ENCODE assay signal across 9 cellular contexts in genomic region chr11:65894034-65894591, GRCh38. TPM values are rescaled to one million over a fixed set of nuclear protein-coding genes. Genes with fewer than 3 reads are reported as not detected.
A peak's percentile ranks its signal among the peaks of the same experiment; 100 is the strongest.
DNase-seq lines count a peak whose midpoint lies in the region; ATAC-seq and TF ChIP-seq lines count a peak whose summit lies in the region.
"Had no signal": no experiment of that assay in that cellular context is flagged by ENCODE, and none has a peak within 500 bp of the region (broad histone marks: within the 10 kb centered on the region; RNA-seq: fewer than 3 reads in every experiment).

No MANE protein-coding gene starts in this region.

- H3K36me3 ChIP-seq in CD4-positive, alpha-beta memory T cell (ENCODE audit: insufficient read depth, low read length), result no peaks in the 10 kb centered on the region

- no peaks in the 10 kb centered on the region for H3K27me3 ChIP-seq in CD4-positive, alpha-beta memory T cell (ENCODE audit: insufficient read depth, low read length)

- peak overlapping the region; percentile 27 to 46 for H3K4me3 ChIP-seq in CD4-positive, alpha-beta memory T cell (ENCODE audit: low read length in 2 of 2)

- no peaks in the 10 kb centered on the region for H3K27me3 Mint-ChIP-seq in CD4-positive, alpha-beta memory T cell
- H3K27me3 Mint-ChIP-seq in MCF 10A (ENCODE audit: insufficient read depth, unreplicated experiment), result no peaks in the 10 kb centered on the region
- H3K27me3 Mint-ChIP-seq in natural killer cell (ENCODE audit: low read depth in 2 of 2), result peaks cover 0 to 2% of the 10 kb centered on the region in 2 donors

- intact Hi-C loops in CD4-positive, alpha-beta memory T cell (cut with micrococcal nuclease), result no loop called here
- intact Hi-C loops in MCF 10A (cut with micrococcal nuclease), result no loop called here
- intact Hi-C loops in natural killer cell (cut with micrococcal nuclease), result loop anchor here (5.0 kb wide), 1 partner anchor 68 kb away; the partner anchor contains the start of gene SART1

- peak overlapping the region; percentile 65 to 85 (median 82) for H3K4me3 Mint-ChIP-seq in CD4-positive, alpha-beta memory T cell
- H3K4me3 Mint-ChIP-seq in MCF 10A (ENCODE audit: unreplicated experiment) (no peak overlapping the region), natural killer cell (peak overlapping the region; percentile 88)

- H3K4me1 ChIP-seq in CD4-positive, alpha-beta memory T cell (ENCODE audit: insufficient read depth, low read length), result peaks cover 52% of the 10 kb centered on the region

- POLR2A ChIA-PET in CD4-positive, alpha-beta memory T cell (lab: Charles Lee; ENCODE audit: partially characterized antibody), result interaction anchor here (0.7 to 17.4 kb wide), 9 partner anchors 10 to 222 kb away, joined by 3 to 435 read pairs (median 6); partner anchors contain the start of genes C11orf68, CFL1, DRAP1 and KAT5
- POLR2A ChIA-PET in MCF 10A (lab: Yijun Ruan, JAX), result interaction anchor here (0.6 to 3.6 kb wide), 5 partner anchors 18 to 176 kb away, joined by 3 to 14 read pairs (median 3); no protein-coding TSS in a partner anchor

- H3K36me3 Mint-ChIP-seq in CD4-positive, alpha-beta memory T cell, result peaks cover 0 to 3% of the 10 kb centered on the region in 2 donors
- peaks cover 69% of the 10 kb centered on the region for H3K36me3 Mint-ChIP-seq in MCF 10A (ENCODE audit: insufficient read depth, unreplicated experiment)
- H3K36me3 Mint-ChIP-seq in natural killer cell, result no peaks in the 10 kb centered on the region

- DNase-seq in CD4-positive, alpha-beta memory T cell, result peak in 3 of 5 donors; percentile 21 to 47 (median 33)
- DNase-seq in MV-4-11 (lab: John Stamatoyannopoulos, UW), result peak; percentile 39
- no peak for DNase-seq in MCF 10A (ENCODE audit: unreplicated experiment)
- no peak for DNase-seq in natural killer cell
- no peak for DNase-seq in mucosa of gallbladder (ENCODE audit: low spot score)
- no peak for DNase-seq in putamen (ENCODE audit: low spot score)

- H3K9me3 Mint-ChIP-seq in CD4-positive, alpha-beta memory T cell, result peaks cover 0 to under 1% (median 0%) of the 10 kb centered on the region in 8 donors
- no peaks in the 10 kb centered on the region for H3K9me3 Mint-ChIP-seq in MCF 10A (ENCODE audit: unreplicated experiment)
- no peaks in the 10 kb centered on the region for H3K9me3 Mint-ChIP-seq in natural killer cell

- no peaks in the 10 kb centered on the region for H3K9me3 ChIP-seq in CD4-positive, alpha-beta memory T cell (ENCODE audit: control insufficient read depth in 1 of 2, low read length in 2 of 2)

- ATAC-seq in natural killer cell (no peak), HG02759 (IDR thresholded peaks at IDR 0.05; ENCODE audit: unreplicated experiment) (no peak), GM18861 (IDR thresholded peaks at IDR 0.05; ENCODE audit: unreplicated experiment) (no peak)

- BruUV-seq in MCF 10A (replicated peaks; lab: Mats Ljungman, UMichigan), result no TSS peak

- TF ChIP-seq CTCF in MCF 10A (IDR thresholded peaks at IDR 0.05; ENCODE audit: unreplicated experiment), result no peak
- no peak for TF ChIP-seq CTCF in natural killer cell (IDR thresholded peaks at IDR 0.05)

- peaks cover 30 to 64% (median 37%) of the 10 kb centered on the region in 4 donors for H3K4me1 Mint-ChIP-seq in CD4-positive, alpha-beta memory T cell
- peaks cover 48% of the 10 kb centered on the region for H3K4me1 Mint-ChIP-seq in MCF 10A (ENCODE audit: insufficient read depth, unreplicated experiment)
- peaks cover 33 to 40% of the 10 kb centered on the region in 2 donors for H3K4me1 Mint-ChIP-seq in natural killer cell

- CTCF ChIA-PET in CD4-positive, alpha-beta memory T cell (lab: Charles Lee; ENCODE audit: partially characterized antibody), result interaction anchor here (0.9 to 15.3 kb wide), 6 partner anchors 6 to 99 kb away, joined by 3 to 281 read pairs (median 4); partner anchors contain the start of genes CCDC85B, CFL1, FIBP and MUS81
- CTCF ChIA-PET in MCF 10A (lab: Yijun Ruan, JAX), result interaction anchor here (0.6 to 1.6 kb wide), 5 partner anchors 9 to 243 kb away, joined by 3 to 6 read pairs (median 4); no protein-coding TSS in a partner anchor

- H3K27ac Mint-ChIP-seq in CD4-positive, alpha-beta memory T cell, result peak overlapping the region; percentile 82 to 96 (median 92)
- H3K27ac Mint-ChIP-seq in MCF 10A (ENCODE audit: low read depth, unreplicated experiment) (peak overlapping the region; percentile 23), natural killer cell (peak overlapping the region; percentile 88 to 96)

- peak overlapping the region; percentile 86 for H3K27ac ChIP-seq in CD4-positive, alpha-beta memory T cell (ENCODE audit: low read depth, low read length)

RNA-seq across cellular contexts. Expression of gene CCDC85B, which starts 3.6 kb away (rescaled TPM):
- 10 to 100 TPM; 22.9 to 24.9 TPM for total RNA-seq in CD4-positive, alpha-beta memory T cell
- 10 to 100 TPM; 60.0 to 68.3 TPM for polyA plus RNA-seq in CD4-positive, alpha-beta memory T cell
- 16.4 and 20.8 TPM in 2 replicates for total RNA-seq in MCF 10A (2022)
- total RNA-seq in natural killer cell, result 10 to 100 TPM; 22.6 to 36.1 (median 24.1) TPM
- 28.3 TPM for total RNA-seq in mucosa of gallbladder

RNA-seq across cellular contexts. Expression of gene FIBP, which starts 5.8 kb away (rescaled TPM):
- total RNA-seq in CD4-positive, alpha-beta memory T cell, result 10 to 100 TPM; 39.9 to 42.1 TPM
- 10 to 100 TPM; 79.3 to 99.0 TPM for polyA plus RNA-seq in CD4-positive, alpha-beta memory T cell
- total RNA-seq in MCF 10A (2022) (79.8 and 80.8 TPM in 2 replicates), natural killer cell (10 to 100 TPM; 36.5 to 47.9 (median 45.7) TPM), mucosa of gallbladder (55.1 TPM)

RNA-seq across cellular contexts. Expression of gene FOSL1, which starts 6.1 kb away (rescaled TPM):
- under 1 TPM; 0.39 to 0.79 TPM for total RNA-seq in CD4-positive, alpha-beta memory T cell
- polyA plus RNA-seq in CD4-positive, alpha-beta memory T cell, result under 1 TPM in 1 of 2 donors, not detected in 1; 0.81 TPM
- total RNA-seq in MCF 10A (2022) (95.3 and 124 TPM in 2 replicates), natural killer cell (1 to 10 TPM; 3.4 to 9.0 (median 6.8) TPM), mucosa of gallbladder (1.2 TPM)

RNA-seq across cellular contexts. Expression of gene CTSW, which starts 14.5 kb away (rescaled TPM):
- 10 to 100 TPM; 30.1 to 30.4 TPM for total RNA-seq in CD4-positive, alpha-beta memory T cell
- 100 to 1,000 TPM in 1 of 2 donors, 10 to 100 TPM in 1; 80.9 to 107 TPM for polyA plus RNA-seq in CD4-positive, alpha-beta memory T cell
- not detected in 2 replicates for total RNA-seq in MCF 10A (2022)
- total RNA-seq in natural killer cell, result 1,000 to 10,000 TPM in 1 of 3 donors, 100 to 1,000 TPM in 2; 765 to 1,016 (median 976) TPM
- 2.7 TPM for total RNA-seq in mucosa of gallbladder
- total RNA-seq: NCI-H460 had no signal

RNA-seq across cellular contexts. Expression of gene EFEMP2, which starts 21.5 kb away (rescaled TPM):
- 1 to 10 TPM; 6.0 to 8.3 TPM for total RNA-seq in CD4-positive, alpha-beta memory T cell
- under 1 TPM; 0.40 to 0.55 TPM for polyA plus RNA-seq in CD4-positive, alpha-beta memory T cell
- total RNA-seq in MCF 10A (2022) (2.4 and 3.3 TPM in 2 replicates), natural killer cell (10 to 100 TPM in 1 of 3 donors, 1 to 10 TPM in 2; 6.1 to 13.0 (median 9.8) TPM), mucosa of gallbladder (86.5 TPM)

Comparison
In these comparisons a context has a peak if more than half of its experiments do, and no peak if none do; other contexts are left out.
1. DNase-seq: peak in CD4-positive, alpha-beta memory T cell (3 of 5) and MV-4-11 (single experiment); none in MCF 10A (single experiment), natural killer cell (single experiment), mucosa of gallbladder (single experiment) and putamen (single experiment).
2. H3K27ac Mint-ChIP-seq: peak in every context shown above with its lines; median percentile 92 in CD4-positive, alpha-beta memory T cell; 92 in natural killer cell; 23 in MCF 10A.